ENCODE assay signal across 8 cellular contexts in genomic region chr9:107340920-107341632, GRCh38.
DNase-seq lines count a peak whose midpoint lies in the region; ATAC-seq lines count a peak whose summit lies in the region.

No MANE protein-coding gene starts in this region.

- H3K27me3 Mint-ChIP-seq in T-helper 2 cell treated with Interferon-gamma antibody and Interleukin-4, amounts not matched to agents 5 μg/mL and 100 μg/mL, for 36 hours (ENCODE audit: low read depth) = no peaks in the 10 kb centered on the region

- peak; percentile 52 for DNase-seq in NCI-H1105 treated with DMSO at 0.1 percent for 48 hours (lab: John Stamatoyannopoulos, UW)
- peak; percentile 66 for DNase-seq in T-helper 2 cell treated with Interferon-gamma antibody and Interleukin-4, amounts not matched to agents 5 μg/mL and 100 μg/mL, for 36 hours (ENCODE audit: low spot score)
- DNase-seq in anterior cingulate cortex (lab: John Stamatoyannopoulos, UW) = peak in 42 of 58 donors; percentile 3 to 74 (median 36)
- peak in 42 of 51 donors; percentile 6 to 76 (median 36) for DNase-seq in hypothalamus (lab: John Stamatoyannopoulos, UW)
- DNase-seq in smooth muscle cell of the brain vasculature (ENCODE audit: low read depth, low spot score) = peak; percentile 28
- DNase-seq in T1000 (lab: John Stamatoyannopoulos, UW) = no peak

- H3K36me3 Mint-ChIP-seq in T-helper 2 cell treated with Interferon-gamma antibody and Interleukin-4, amounts not matched to agents 5 μg/mL and 100 μg/mL, for 36 hours (ENCODE audit: low read depth) = peaks cover 4% of the 10 kb centered on the region

- H3K4me3 Mint-ChIP-seq in T-helper 2 cell treated with Interferon-gamma antibody and Interleukin-4, amounts not matched to agents 5 μg/mL and 100 μg/mL, for 36 hours = no peak overlapping the region

- no peaks in the 10 kb centered on the region for H3K9me3 Mint-ChIP-seq in T-helper 2 cell treated with Interferon-gamma antibody and Interleukin-4, amounts not matched to agents 5 μg/mL and 100 μg/mL, for 36 hours

- H3K4me1 Mint-ChIP-seq in T-helper 2 cell treated with Interferon-gamma antibody and Interleukin-4, amounts not matched to agents 5 μg/mL and 100 μg/mL, for 36 hours (ENCODE audit: low read depth) = peaks cover 10% of the 10 kb centered on the region

- no peak overlapping the region for H3K27ac Mint-ChIP-seq in T-helper 2 cell treated with Interferon-gamma antibody and Interleukin-4, amounts not matched to agents 5 μg/mL and 100 μg/mL, for 36 hours

- ATAC-seq in GM18499 (IDR thresholded peaks at IDR 0.05; ENCODE audit: insufficient read depth, unreplicated experiment) = peak; percentile 59
- ATAC-seq in HG02678 (IDR thresholded peaks at IDR 0.05; ENCODE audit: unreplicated experiment) = peak; percentile 83
